Comparison of ENCODE assay signal across 8 cellular contexts in the genomic region with DNA sequence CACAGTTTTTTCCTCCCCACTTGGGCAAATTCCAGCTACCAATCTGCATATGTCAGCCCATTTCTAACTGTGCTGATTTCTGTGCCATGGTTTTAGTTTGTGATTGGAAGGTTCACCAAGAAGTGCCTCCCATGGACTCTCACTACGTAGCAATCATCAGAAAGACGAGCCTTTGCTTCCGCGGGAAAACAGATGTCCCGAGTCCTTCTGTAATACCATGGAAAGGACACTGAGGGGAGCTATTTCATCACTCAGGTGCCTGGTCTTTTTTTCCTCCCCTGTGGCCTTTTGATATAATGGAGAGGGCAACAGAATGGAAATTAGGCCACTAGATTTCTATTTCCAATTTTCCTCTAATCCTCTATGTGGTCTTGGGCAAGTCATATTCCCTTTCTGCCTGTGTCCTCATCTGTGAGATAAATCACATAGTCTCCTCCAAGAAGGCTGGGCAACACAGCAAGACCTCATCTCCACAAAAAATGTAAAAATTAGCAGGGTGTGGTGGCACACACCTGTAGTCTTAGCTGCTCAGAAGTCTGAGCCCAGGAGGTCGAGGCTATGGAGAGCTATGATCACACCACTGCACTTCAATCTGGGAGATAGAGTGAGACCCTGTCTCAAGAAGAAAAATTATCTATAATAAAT. TPM values are rescaled to one million over a fixed set of nuclear protein-coding genes. Genes with fewer than 3 reads are reported as not detected.
DNase-seq lines count a peak whose midpoint lies in the region; ATAC-seq and TF ChIP-seq lines count a peak whose summit lies in the region.

No MANE protein-coding gene starts in this region.

- no peaks in the 10 kb centered on the region for H3K36me3 ChIP-seq in GM23338 (ENCODE audit: insufficient read depth)

- H3K9me2 ChIP-seq in GM23338 (ENCODE audit: insufficient read depth), result no peaks in the 10 kb centered on the region

- H3K27ac ChIP-seq in GM23338 (ENCODE audit: low read depth), result no peak overlapping the region

- ATAC-seq in GM23338, result peak; percentile 91
- no peak for ATAC-seq in GM18861 (IDR thresholded peaks at IDR 0.05; ENCODE audit: unreplicated experiment)
- no peak for ATAC-seq in HG03457 (IDR thresholded peaks at IDR 0.05; ENCODE audit: unreplicated experiment)

- no peak overlapping the region for H3K4me3 Mint-ChIP-seq in CD14-positive monocyte
- no peak overlapping the region for H3K4me3 Mint-ChIP-seq in GM23338
- H3K4me3 Mint-ChIP-seq in activated CD4-positive, alpha-beta T cell treated with anti-CD3 and anti-CD28 coated beads, Interleukin-2, amount 10 ng/mL, durations not matched to agents 24 days and 14 days, result no peak overlapping the region
- H3K4me3 Mint-ChIP-seq in glutamatergic neuron (ENCODE audit: unreplicated experiment), result no peak overlapping the region

- no peaks in the 10 kb centered on the region for H3K4me1 Mint-ChIP-seq in CD14-positive monocyte
- peaks cover 6% of the 10 kb centered on the region; the same call in 2 of the 3 replicates for H3K4me1 Mint-ChIP-seq in GM23338
- no peaks in the 10 kb centered on the region for H3K4me1 Mint-ChIP-seq in activated CD4-positive, alpha-beta T cell treated with anti-CD3 and anti-CD28 coated beads, Interleukin-2, amount 10 ng/mL, durations not matched to agents 24 days and 14 days
- H3K4me1 Mint-ChIP-seq in glutamatergic neuron (ENCODE audit: low read depth, unreplicated experiment), result peaks cover 1% of the 10 kb centered on the region

- peak; percentile 64 for TF ChIP-seq CTCF in CD14-positive monocyte (IDR thresholded peaks at IDR 0.05)
- TF ChIP-seq CTCF in GM23338 (conservative IDR thresholded peaks at IDR 0.05; ENCODE audit: low read depth in 2 of 2), result peak; percentile 94 to 97
- peak; percentile 83 for TF ChIP-seq CTCF in glutamatergic neuron (IDR thresholded peaks at IDR 0.05; ENCODE audit: partially characterized antibody, unreplicated experiment)

- intact Hi-C loops in CD14-positive monocyte (cut with micrococcal nuclease), result no loop called here
- intact Hi-C loops in activated CD4-positive, alpha-beta T cell treated with anti-CD3 and anti-CD28 coated beads, Interleukin-2, amount 10 ng/mL, durations not matched to agents 24 days and 14 days (cut with micrococcal nuclease), result loop anchor here (1.0 to 2.0 kb wide), 2 partner anchors 88 to 128 kb away; no protein-coding TSS in a partner anchor

- no peaks in the 10 kb centered on the region for H4K20me1 ChIP-seq in GM23338 (replicated peaks; ENCODE audit: insufficient read depth)

- DNase-seq in CD14-positive monocyte (ENCODE audit: low spot score), result no peak
- peak; percentile 92 for DNase-seq in GM23338 (ENCODE audit: low spot score)
- peak; percentile 93 for DNase-seq in NCI-H2171 treated with DMSO at 0.1 percent for 48 hours (lab: John Stamatoyannopoulos, UW)
- peak; percentile 71 for DNase-seq in activated CD4-positive, alpha-beta T cell treated with anti-CD3 and anti-CD28 coated beads, Interleukin-2, amount 10 ng/mL, durations not matched to agents 24 days and 14 days
- no peak for DNase-seq in glutamatergic neuron
- peak; percentile 24 for DNase-seq in putamen (ENCODE audit: low spot score)

- no peaks in the 10 kb centered on the region for H3K27me3 ChIP-seq in GM23338 (ENCODE audit: insufficient read depth)

- H3K27me3 Mint-ChIP-seq in CD14-positive monocyte (ENCODE audit: low read depth in 3 of 3) (peaks cover 13 to 30% (median 14%) of the 10 kb centered on the region in 3 donors), GM23338 (ENCODE audit: insufficient read depth, low read depth, poor library complexity) (peaks cover 1% of the 10 kb centered on the region), glutamatergic neuron (ENCODE audit: unreplicated experiment) (peaks cover 3% of the 10 kb centered on the region)
- peaks cover 30% of the 10 kb centered on the region for H3K27me3 Mint-ChIP-seq in activated CD4-positive, alpha-beta T cell treated with anti-CD3 and anti-CD28 coated beads, Interleukin-2, amount 10 ng/mL, durations not matched to agents 24 days and 14 days

- no peak overlapping the region for H2AFZ ChIP-seq in GM23338

- H3K4me1 ChIP-seq in GM23338 (ENCODE audit: insufficient read depth), result no peaks in the 10 kb centered on the region

- H3K27ac Mint-ChIP-seq in CD14-positive monocyte, result no peak overlapping the region
- H3K27ac Mint-ChIP-seq in GM23338, result no peak overlapping the region
- H3K27ac Mint-ChIP-seq in activated CD4-positive, alpha-beta T cell treated with anti-CD3 and anti-CD28 coated beads, Interleukin-2, amount 10 ng/mL, durations not matched to agents 24 days and 14 days, result no peak overlapping the region
- H3K27ac Mint-ChIP-seq in glutamatergic neuron (ENCODE audit: unreplicated experiment), result no peak overlapping the region

- H3K36me3 Mint-ChIP-seq in CD14-positive monocyte (no peaks in the 10 kb centered on the region), GM23338 (ENCODE audit: low read depth) (no peaks in the 10 kb centered on the region), glutamatergic neuron (ENCODE audit: unreplicated experiment) (no peaks in the 10 kb centered on the region)
- no peaks in the 10 kb centered on the region for H3K36me3 Mint-ChIP-seq in activated CD4-positive, alpha-beta T cell treated with anti-CD3 and anti-CD28 coated beads, Interleukin-2, amount 10 ng/mL, durations not matched to agents 24 days and 14 days (ENCODE audit: low read depth)

- no peaks in the 10 kb centered on the region for H3K79me2 ChIP-seq in GM23338 (replicated peaks; ENCODE audit: insufficient read depth)

- no peaks in the 10 kb centered on the region for H3F3A ChIP-seq in GM23338 (replicated peaks; ENCODE audit: low read depth)

- H3K4me2 ChIP-seq in GM23338, result no peak overlapping the region

- H3K9me3 Mint-ChIP-seq in CD14-positive monocyte, result peaks cover 0 to 6% (median 2%) of the 10 kb centered on the region in 7 donors
- peaks cover 3% of the 10 kb centered on the region; the same call in 1 of the 3 replicates for H3K9me3 Mint-ChIP-seq in GM23338
- no peaks in the 10 kb centered on the region for H3K9me3 Mint-ChIP-seq in activated CD4-positive, alpha-beta T cell treated with anti-CD3 and anti-CD28 coated beads, Interleukin-2, amount 10 ng/mL, durations not matched to agents 24 days and 14 days
- H3K9me3 Mint-ChIP-seq in glutamatergic neuron (ENCODE audit: unreplicated experiment), result no peaks in the 10 kb centered on the region

- no peak overlapping the region for H3K4me3 ChIP-seq in GM23338

TF ChIP-seq in GM23338, 12 proteins besides CTCF, POLR2A, EP300 and RAD21:
- TF ChIP-seq CREB1 (CRISPR knock-in tag; IDR thresholded peaks at IDR 0.05; ENCODE audit: low read depth) (0 out of 2 replicates have a peak, but pooled peaks have one; percentile 29), POLR2AphosphoS5 (IDR thresholded peaks at IDR 0.05; ENCODE audit: low read depth) (no peak)
TF ChIP-seq in GM23338: peak in this region for 1.

RNA-seq across cellular contexts. Expression of gene LEMD1, which starts 24.8 kb away (rescaled TPM):
- not detected for polyA plus RNA-seq in CD14-positive monocyte
- total RNA-seq in GM23338 (2014; rRNA removed; shearing (Covaris generic)), result 10.7 and 14.7 TPM in 2 replicates
- 3.7 and 4.7 TPM in 2 replicates for polyA plus RNA-seq in GM23338 (2016; fragmentation: Nextera tagmentation; extraction: Ambion mirVana)
- 0.47 TPM in 1 of 2 replicates, not detected in the other for total RNA-seq in activated CD4-positive, alpha-beta T cell treated with anti-CD3 and anti-CD28 coated beads, Interleukin-2, amount 10 ng/mL, durations not matched to agents 24 days and 14 days
- 2.0 TPM for total RNA-seq in glutamatergic neuron (ENCODE audit: unreplicated experiment)

RNA-seq across cellular contexts. Expression of gene KLHDC8A, which starts 40.4 kb away (rescaled TPM):
- polyA plus RNA-seq in CD14-positive monocyte (not detected), GM23338 (2016; fragmentation: Nextera tagmentation; extraction: Ambion mirVana) (1.3 and 1.7 TPM in 2 replicates)
- 2.4 and 2.8 TPM in 2 replicates for total RNA-seq in GM23338 (2014; rRNA removed; shearing (Covaris generic))
- 0.44 TPM in 1 of 2 replicates, not detected in the other for total RNA-seq in activated CD4-positive, alpha-beta T cell treated with anti-CD3 and anti-CD28 coated beads, Interleukin-2, amount 10 ng/mL, durations not matched to agents 24 days and 14 days
- total RNA-seq in glutamatergic neuron (ENCODE audit: unreplicated experiment), result 125 TPM

RNA-seq across cellular contexts. Expression of gene BLACAT1, which starts 58.8 kb away (rescaled TPM):
- polyA plus RNA-seq in CD14-positive monocyte (not detected), GM23338 (2016; fragmentation: Nextera tagmentation; extraction: Ambion mirVana) (1.5 and 1.6 TPM in 2 replicates)
- total RNA-seq in GM23338 (2014; rRNA removed; shearing (Covaris generic)), result 5.6 and 6.2 TPM in 2 replicates
- total RNA-seq in activated CD4-positive, alpha-beta T cell treated with anti-CD3 and anti-CD28 coated beads, Interleukin-2, amount 10 ng/mL, durations not matched to agents 24 days and 14 days, result 0.16 and 0.17 TPM in 2 replicates
- 1.1 TPM for total RNA-seq in glutamatergic neuron (ENCODE audit: unreplicated experiment)

Comparison
In these comparisons a context has a peak if more than half of its experiments do, and no peak if none do; other contexts are left out.
1. DNase-seq: peak in GM23338 (single experiment), NCI-H2171 treated with DMSO at 0.1 percent for 48 hours (single experiment), activated CD4-positive, alpha-beta T cell treated with anti-CD3 and anti-CD28 coated beads, Interleukin-2, amount 10 ng/mL, durations not matched to agents 24 days and 14 days (single experiment) and putamen (single experiment); none in CD14-positive monocyte (single experiment) and glutamatergic neuron (single experiment).
2. RNA of gene KLHDC8A, which starts 40.4 kb away (total RNA-seq): 125 TPM in glutamatergic neuron (single experiment); 2.4 to 2.8 TPM in GM23338 and 0.44 TPM in activated CD4-positive, alpha-beta T cell treated with anti-CD3 and anti-CD28 coated beads, Interleukin-2, amount 10 ng/mL, durations not matched to agents 24 days and 14 days; every median in the first group is over 10 times any median in the second.
3. Peak in every context shown above with its lines, with median percentiles within 50 percentile points of each other: CTCF ChIP-seq.